In the genomic region with DNA sequence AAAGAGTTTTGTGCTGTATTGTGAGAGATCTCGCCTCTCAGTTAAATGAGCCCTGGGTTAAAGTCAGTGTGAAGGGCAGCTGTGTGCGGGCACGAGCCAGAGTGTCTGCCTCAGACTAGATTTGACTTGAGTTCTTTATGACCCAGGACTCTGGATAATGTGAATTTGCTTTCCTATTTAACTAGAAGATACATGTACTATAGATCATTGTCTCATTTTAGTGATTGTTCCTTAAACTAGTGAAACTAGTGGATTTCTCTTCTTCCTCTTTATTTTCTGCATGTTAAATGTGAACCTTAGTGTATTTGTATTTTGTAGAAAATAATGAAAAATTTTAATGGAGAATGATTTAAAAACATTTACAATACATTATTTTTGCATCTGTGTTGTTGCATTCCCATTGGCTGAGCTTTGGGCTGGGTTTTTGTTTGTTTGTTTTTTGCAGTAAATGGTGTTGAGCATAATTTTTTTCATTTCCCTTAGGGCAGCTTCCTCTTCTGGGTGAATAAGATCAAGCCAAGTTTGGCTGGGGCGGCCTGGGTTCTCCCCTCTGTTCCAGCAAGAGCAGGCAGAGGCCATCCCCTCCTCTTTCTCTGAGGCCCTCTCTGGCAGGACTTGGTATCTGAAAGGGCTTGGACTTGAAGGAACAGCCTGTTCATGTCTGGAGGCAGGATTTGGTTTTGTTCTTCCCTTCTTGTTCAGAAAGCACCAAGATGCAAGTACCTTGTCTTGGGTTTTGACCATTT, we compare ENCODE assay signal across 11 cellular contexts. TPM values are rescaled to one million over a fixed set of nuclear protein-coding genes. Genes with fewer than 3 reads are reported as not detected.
DNase-seq lines count a peak whose midpoint lies in the region; TF ChIP-seq lines count a peak whose summit lies in the region.
"Had no signal": no experiment of that assay in that cellular context is flagged by ENCODE, and none has a peak within 500 bp of the region (broad histone marks: within the 10 kb centered on the region; RNA-seq: fewer than 3 reads in every experiment).

No MANE protein-coding gene starts in this region.

- no peaks in the 10 kb centered on the region for H3K4me1 ChIP-seq in breast epithelium
- peaks cover 8% of the 10 kb centered on the region for H3K4me1 ChIP-seq in endodermal cell (ENCODE audit: control insufficient read depth, insufficient read depth, low read length)
- H3K4me1 ChIP-seq in transverse colon: no peaks in the 10 kb centered on the region
- no peaks in the 10 kb centered on the region for H3K4me1 ChIP-seq in sigmoid colon

- H3K36me3 Mint-ChIP-seq in MCF 10A (ENCODE audit: insufficient read depth, unreplicated experiment) (peaks cover 41% of the 10 kb centered on the region), endodermal cell (ENCODE audit: low read depth) (no peaks in the 10 kb centered on the region)

- H3K4me3 Mint-ChIP-seq in MCF 10A (ENCODE audit: unreplicated experiment) (no peak overlapping the region), endodermal cell (no peak overlapping the region)

- no peak overlapping the region for H3K9ac ChIP-seq in endodermal cell (ENCODE audit: extremely low read depth, low read length, poor library complexity, severe bottlenecking)

- intact Hi-C loops in MCF 10A (cut with micrococcal nuclease): no loop called here
- intact Hi-C loops in breast epithelium (cut with DNase I; ENCODE audit: low total_unique reads): no loop called here
- intact Hi-C loops in transverse colon (cut with DNase I; ENCODE audit: low total_unique reads): no loop called here
- intact Hi-C loops in posterior vena cava (cut with DNase I): loop anchor here in 1 of 2 donors (10.0 kb wide), 1 partner anchor 407 kb away; no protein-coding TSS in a partner anchor
- intact Hi-C loops in sigmoid colon (cut with DNase I): loop anchor here (10.0 kb wide), 1 partner anchor 407 kb away; no protein-coding TSS in a partner anchor

- peak overlapping the region; percentile 35 for H3K27ac Mint-ChIP-seq in MCF 10A (ENCODE audit: low read depth, unreplicated experiment)
- H3K27ac Mint-ChIP-seq in endodermal cell: no peak overlapping the region

- H3K27me3 ChIP-seq in breast epithelium (no peaks in the 10 kb centered on the region), endodermal cell (ENCODE audit: control insufficient read depth, insufficient read depth, low read length, poor library complexity, severe bottlenecking) (no peaks in the 10 kb centered on the region), transverse colon (no peaks in the 10 kb centered on the region), sigmoid colon (no peaks in the 10 kb centered on the region)

- CTCF ChIA-PET in MCF 10A (lab: Yijun Ruan, JAX): interaction anchor here (5.0 kb wide), 1 partner anchor 19 kb away, joined by 23 read pairs; no protein-coding TSS in a partner anchor

- POLR2A ChIA-PET in MCF 10A (lab: Yijun Ruan, JAX): interaction anchor here (0.6 to 1.5 kb wide), 2 partner anchors 15 to 100 kb away, joined by 4 read pairs; a partner anchor contains a TSS

- TF ChIP-seq EP300 in transverse colon (IDR thresholded peaks at IDR 0.05; ENCODE audit: low read depth) (no peak), sigmoid colon (IDR thresholded peaks at IDR 0.05) (no peak)

- H3K27me3 Mint-ChIP-seq in MCF 10A (ENCODE audit: insufficient read depth, unreplicated experiment) (no peaks in the 10 kb centered on the region), endodermal cell (ENCODE audit: insufficient read depth) (no peaks in the 10 kb centered on the region)

- BruUV-seq in MCF 10A (replicated peaks; lab: Mats Ljungman, UMichigan): no TSS peak

- no peak overlapping the region for H3K4me3 ChIP-seq in breast epithelium
- H3K4me3 ChIP-seq in endodermal cell (ENCODE audit: low read length): no peak overlapping the region
- H3K4me3 ChIP-seq in transverse colon: no peak overlapping the region
- no peak overlapping the region for H3K4me3 ChIP-seq in sigmoid colon

- TF ChIP-seq CTCF in MCF 10A (IDR thresholded peaks at IDR 0.05; ENCODE audit: unreplicated experiment): no peak
- no peak for TF ChIP-seq CTCF in breast epithelium (IDR thresholded peaks at IDR 0.05)
- TF ChIP-seq CTCF in endodermal cell (conservative IDR thresholded peaks at IDR 0.05): peak; percentile 63
- TF ChIP-seq CTCF in transverse colon (IDR thresholded peaks at IDR 0.05): no peak
- TF ChIP-seq CTCF in sigmoid colon (IDR thresholded peaks at IDR 0.05): no peak

- in situ Hi-C loops in transverse colon (cut with MboI; ENCODE audit: low pct_ligation_motif_present in 1 of 4, low pct_unique_long_range_greater_than_20kb in 1 of 4, low sequenced_read_pairs in 3 of 4): loop anchor here in 2 of 4 donors (25.0 kb wide), 3 partner anchors 169 to 869 kb away; a partner anchor contains a TSS

- H3K36me3 ChIP-seq in breast epithelium (no peaks in the 10 kb centered on the region), endodermal cell (ENCODE audit: control insufficient read depth, insufficient read depth, low read length) (peaks cover 21% of the 10 kb centered on the region), transverse colon (no peaks in the 10 kb centered on the region), sigmoid colon (no peaks in the 10 kb centered on the region)

- H3K4me1 Mint-ChIP-seq in MCF 10A (ENCODE audit: insufficient read depth, unreplicated experiment) (no peaks in the 10 kb centered on the region), endodermal cell (peaks cover 24% of the 10 kb centered on the region)

- H3K27ac ChIP-seq in breast epithelium: no peak overlapping the region
- H3K27ac ChIP-seq in endodermal cell (ENCODE audit: low read depth, low read length): no peak overlapping the region
- H3K27ac ChIP-seq in transverse colon: no peak overlapping the region
- H3K27ac ChIP-seq in sigmoid colon: no peak overlapping the region

- H3K9me3 Mint-ChIP-seq in MCF 10A (ENCODE audit: unreplicated experiment) (no peaks in the 10 kb centered on the region), endodermal cell (no peaks in the 10 kb centered on the region)

- no peak for DNase-seq in MCF 10A (ENCODE audit: unreplicated experiment)
- DNase-seq in breast epithelium (ENCODE audit: low spot score in 2 of 2): no peak
- DNase-seq in MV-4-11 (lab: John Stamatoyannopoulos, UW): peak; percentile 86
- peak; percentile 60 for DNase-seq in endodermal cell
- DNase-seq in transverse colon: peak; percentile 24
- no peak for DNase-seq in posterior vena cava (ENCODE audit: low spot score)
- DNase-seq in sigmoid colon: no peak
- DNase-seq in DMS53 (lab: John Stamatoyannopoulos, UW): no peak
- DNase-seq: amniotic stem cell, NCI-H1694 had no signal

- WGBS in endodermal cell (ENCODE audit: insufficient coverage in 1 of 2, insufficient read length in 1 of 2), 2 experiments: 96 to 98% methylated on average over 3 to 4 of the region's 4 CpGs
- WGBS in transverse colon (ENCODE audit: low coverage in 1 of 2), 2 donors: 83 to 85% methylated on average over 1 to 4 of the region's 4 CpGs
- 84 to 95% methylated on average over 4 of the region's 4 CpGs for WGBS in sigmoid colon, 2 donors

- no peak for TF ChIP-seq POLR2A in breast epithelium (IDR thresholded peaks at IDR 0.05)
- no peak for TF ChIP-seq POLR2A in transverse colon (IDR thresholded peaks at IDR 0.05)
- TF ChIP-seq POLR2A in sigmoid colon (IDR thresholded peaks at IDR 0.05): no peak

- H3K9me3 ChIP-seq in breast epithelium (no peaks in the 10 kb centered on the region), endodermal cell (ENCODE audit: control insufficient read depth, low read length) (no peaks in the 10 kb centered on the region), transverse colon (no peaks in the 10 kb centered on the region), sigmoid colon (no peaks in the 10 kb centered on the region)

RNA-seq across cellular contexts. Expression of a gene that starts 15.0 kb away (rescaled TPM):
- total RNA-seq in MCF 10A (2022) (0.29 and 0.63 TPM in 2 replicates), breast epithelium (1 to 10 TPM in 1 of 3 donors, under 1 TPM in 2; 0.16 to 1.5 (median 0.66) TPM), endodermal cell (not detected), transverse colon (under 1 TPM in 2 of 4 donors, not detected in 2; 0.64 to 0.68 TPM), posterior vena cava (under 1 TPM; 0.29 to 0.37 TPM), sigmoid colon (not detected)
- not detected for polyA plus RNA-seq in endodermal cell (2013, experiment 1 of 2)
- not detected for polyA plus RNA-seq in endodermal cell (2013, experiment 2 of 2)
- 1 to 10 TPM in 1 of 3 donors, under 1 TPM in 1, not detected in 1; 0.69 to 8.4 TPM for polyA plus RNA-seq in sigmoid colon
- total RNA-seq: myocyte had no signal

RNA-seq across cellular contexts. Expression of a gene that starts 31.8 kb away (rescaled TPM):
- total RNA-seq in MCF 10A (2022): 10.4 and 16.1 TPM in 2 replicates
- 10 to 100 TPM in 1 of 3 donors, 1 to 10 TPM in 1, under 1 TPM in 1; 0.64 to 23.6 (median 8.5) TPM for total RNA-seq in breast epithelium
- 1 to 10 TPM; 5.2 to 6.7 TPM for total RNA-seq in endodermal cell
- 9.5 TPM for polyA plus RNA-seq in endodermal cell (2013, experiment 1 of 2)
- 7.5 TPM for polyA plus RNA-seq in endodermal cell (2013, experiment 2 of 2)
- total RNA-seq in transverse colon: 10 to 100 TPM; 26.9 to 65.7 (median 47.1) TPM
- total RNA-seq in posterior vena cava: 1 to 10 TPM; 2.1 to 9.9 TPM
- total RNA-seq in sigmoid colon: 1 to 10 TPM in 2 of 4 donors, under 1 TPM in 2; 0.36 to 2.2 (median 1.3) TPM
- polyA plus RNA-seq in sigmoid colon: 10 to 100 TPM; 10.2 to 17.4 (median 12.5) TPM

Comparison
In these comparisons a context has a peak if more than half of its experiments do, and no peak if none do; other contexts are left out.
1. DNase-seq: peak in MV-4-11 (single experiment), endodermal cell (single experiment) and transverse colon (single experiment); none in MCF 10A (single experiment), breast epithelium (0 of 2), posterior vena cava (single experiment), sigmoid colon (single experiment) and DMS53 (single experiment).